ENCODE assay signal across 34 cellular contexts in the genomic region with DNA sequence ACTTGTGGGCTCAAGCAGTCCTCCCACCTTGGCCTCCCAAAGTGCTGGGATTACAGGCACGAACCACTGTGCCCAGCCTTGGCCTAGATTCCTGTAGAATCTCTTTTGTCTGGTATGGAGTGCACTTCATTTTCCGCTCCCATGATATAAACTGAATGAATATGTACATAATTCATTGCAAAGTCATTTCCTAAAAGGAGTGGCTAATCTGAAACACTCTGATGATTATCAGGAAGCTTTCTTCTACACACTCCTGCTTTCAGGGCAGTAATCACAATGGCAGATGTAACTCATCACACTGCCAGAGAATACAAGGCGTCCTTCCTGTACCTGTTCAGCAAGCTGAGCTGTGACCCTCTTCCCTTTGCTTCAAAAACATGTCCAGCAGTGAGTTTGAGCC. TPM values are rescaled to one million over a fixed set of nuclear protein-coding genes. Genes with fewer than 3 reads are reported as not detected.
DNase-seq lines count a peak whose midpoint lies in the region; ATAC-seq and TF ChIP-seq lines count a peak whose summit lies in the region.
"Had no signal": no experiment of that assay in that cellular context is flagged by ENCODE, and none has a peak within 500 bp of the region (broad histone marks: within the 10 kb centered on the region; RNA-seq: fewer than 3 reads in every experiment).

No MANE protein-coding gene starts in this region.

- TF ChIP-seq CTCF in fibroblast of pulmonary artery (IDR thresholded peaks at IDR 0.05; ENCODE audit: low read length, missing control alignments) (no peak), foreskin fibroblast (IDR thresholded peaks at IDR 0.05; ENCODE audit: low read depth, low read length) (no peak)

- H3K4me3 ChIP-seq in fibroblast of pulmonary artery (replicated peaks; ENCODE audit: low read depth, low read length) (no peak overlapping the region), foreskin fibroblast (ENCODE audit: low read depth in 1 of 2, low read length in 2 of 2) (no peak overlapping the region)
- H3K4me3 ChIP-seq: A549, right lobe of liver, testis, vagina had no signal

- no peaks in the 10 kb centered on the region for H3K9me3 Mint-ChIP-seq in activated naive CD4-positive, alpha-beta T cell treated with anti-CD3 and anti-CD28 coated beads, Interleukin-2, amount 10 ng/mL, durations not matched to agents 7 days and 5 days
- no peaks in the 10 kb centered on the region for H3K9me3 Mint-ChIP-seq in activated naive CD4-positive, alpha-beta T cell treated with anti-CD3 and anti-CD28 coated beads, Interleukin-2, amount 50 U/mL, for 72 hours
- H3K9me3 Mint-ChIP-seq in activated T-helper 2 cell treated with anti-CD3 and anti-CD28 coated beads, Interferon-gamma antibody, Interleukin-2, Interleukin-4, amounts not matched to agents 10 μg/mL and 5 μg/mL and 100 μg/mL, durations not matched to agents 14 hours and 24 hours and 36 hours, result no peaks in the 10 kb centered on the region
- H3K9me3 Mint-ChIP-seq: activated naive CD4-positive, alpha-beta T cell treated with anti-CD3 and anti-CD28 coated beads for 36 hours; CD8-positive, alpha-beta memory T cell; central memory CD8-positive, alpha-beta T cell; dendritic cell treated with granulocyte-macrophage colony-stimulating factor and Interleukin-4, amounts not matched to agents 40 ng/mL and 50 ng/mL, for 4 days; IgD-negative memory B cell; neural crest cell had no signal

- H3K27ac Mint-ChIP-seq in activated naive CD4-positive, alpha-beta T cell treated with anti-CD3 and anti-CD28 coated beads, Interleukin-2, amount 10 ng/mL, durations not matched to agents 7 days and 5 days, result peak overlapping the region; percentile 42
- peak overlapping the region in 1 of 2 donors; percentile 55 for H3K27ac Mint-ChIP-seq in activated naive CD4-positive, alpha-beta T cell treated with anti-CD3 and anti-CD28 coated beads, Interleukin-2, amount 50 U/mL, for 72 hours
- peak overlapping the region; percentile 73 for H3K27ac Mint-ChIP-seq in activated T-helper 2 cell treated with anti-CD3 and anti-CD28 coated beads, Interferon-gamma antibody, Interleukin-2, Interleukin-4, amounts not matched to agents 10 μg/mL and 5 μg/mL and 100 μg/mL, durations not matched to agents 14 hours and 24 hours and 36 hours
- H3K27ac Mint-ChIP-seq: activated CD4-positive, alpha-beta T cell treated with anti-CD3 and anti-CD28 coated beads for 36 hours; activated naive CD4-positive, alpha-beta T cell treated with anti-CD3 and anti-CD28 coated beads for 36 hours; B cell; dendritic cell treated with granulocyte-macrophage colony-stimulating factor and Interleukin-4, amounts not matched to agents 40 ng/mL and 50 ng/mL, for 4 days; IgD-negative memory B cell had no signal

- peak overlapping the region; percentile 34 for H3K27ac ChIP-seq in temporal lobe (ENCODE audit: low read depth, low read length)
- H3K27ac ChIP-seq: A549, parathyroid adenoma, right lobe of liver, testis, vagina had no signal

- no peaks in the 10 kb centered on the region for H3K27me3 Mint-ChIP-seq in activated naive CD4-positive, alpha-beta T cell treated with anti-CD3 and anti-CD28 coated beads, Interleukin-2, amount 10 ng/mL, durations not matched to agents 7 days and 5 days
- no peaks in the 10 kb centered on the region for H3K27me3 Mint-ChIP-seq in activated T-helper 2 cell treated with anti-CD3 and anti-CD28 coated beads, Interferon-gamma antibody, Interleukin-2, Interleukin-4, amounts not matched to agents 10 μg/mL and 5 μg/mL and 100 μg/mL, durations not matched to agents 14 hours and 24 hours and 36 hours (ENCODE audit: low read depth)
- H3K27me3 Mint-ChIP-seq: activated CD4-positive, alpha-beta T cell treated with anti-CD3 and anti-CD28 coated beads for 36 hours; B cell; CD8-positive, alpha-beta memory T cell; central memory CD8-positive, alpha-beta T cell; dendritic cell treated with granulocyte-macrophage colony-stimulating factor and Interleukin-4, amounts not matched to agents 40 ng/mL and 50 ng/mL, for 4 days; IgD-negative memory B cell; T-helper 17 cell had no signal

- DNase-seq in activated naive CD4-positive, alpha-beta T cell treated with anti-CD3 and anti-CD28 coated beads, Interleukin-2, amount 10 ng/mL, durations not matched to agents 7 days and 5 days, result no peak
- DNase-seq in activated naive CD4-positive, alpha-beta T cell treated with anti-CD3 and anti-CD28 coated beads, Interleukin-2, amount 50 U/mL, for 72 hours (ENCODE audit: low spot score in 2 of 2), result no peak
- DNase-seq in activated T-helper 2 cell treated with anti-CD3 and anti-CD28 coated beads, Interferon-gamma antibody, Interleukin-2, Interleukin-4, amounts not matched to agents 10 μg/mL and 5 μg/mL and 100 μg/mL, durations not matched to agents 14 hours and 24 hours and 36 hours (ENCODE audit: low spot score), result no peak
- DNase-seq in fibroblast of pulmonary artery (ENCODE audit: low read depth), result peak; percentile 54
- no peak for DNase-seq in foreskin fibroblast
- DNase-seq in stimulated activated CD4-positive, alpha-beta T cell treated with anti-CD3 and anti-CD28 coated beads, Interleukin-12 subunit alpha, Interleukin-12 subunit beta, amount 100 ng/mL, for 4 hours, result no peak
- no peak for DNase-seq in foreskin melanocyte
- DNase-seq: activated CD4-positive, alpha-beta T cell treated with anti-CD3 and anti-CD28 coated beads for 36 hours; activated CD8-positive, alpha-beta memory T cell treated with anti-CD3 and anti-CD28 coated beads for 24 hours; activated naive CD4-positive, alpha-beta T cell treated with anti-CD3 and anti-CD28 coated beads for 36 hours; activated T-cell treated with anti-CD3 and anti-CD28 coated beads, Interleukin-2, amount 50 U/mL, for 1 hour; aorta; CD8-positive, alpha-beta memory T cell; DMS 273 treated with DMSO at 0.1 percent for 48 hours; NCI-H187; NCI-H2171; NCI-H510A; right lobe of liver; stimulated activated CD4-positive, alpha-beta T cell treated with anti-CD3 and anti-CD28 coated beads, Interleukin-4, amount 100 ng/mL, for 1 hour; T-helper 17 cell; testis had no signal

- intact Hi-C loops in activated T-helper 2 cell treated with anti-CD3 and anti-CD28 coated beads, Interferon-gamma antibody, Interleukin-2, Interleukin-4, amounts not matched to agents 10 μg/mL and 5 μg/mL and 100 μg/mL, durations not matched to agents 14 hours and 24 hours and 36 hours (cut with micrococcal nuclease), result no loop called here

- CTCF ChIA-PET in activated naive CD4-positive, alpha-beta T cell treated with anti-CD3 and anti-CD28 coated beads, Interleukin-2, amount 10 ng/mL, durations not matched to agents 7 days and 5 days (lab: Charles Lee), result interaction anchor here (0.9 to 1.7 kb wide), 4 partner anchors 14 to 135 kb away, joined by 4 to 6 read pairs (median 4); no protein-coding TSS in a partner anchor

- ATAC-seq in activated naive CD4-positive, alpha-beta T cell treated with anti-CD3 and anti-CD28 coated beads, Interleukin-2, amount 50 U/mL, for 72 hours, result no peak
- ATAC-seq: A549; activated CD4-positive, alpha-beta T cell treated with anti-CD3 and anti-CD28 coated beads for 36 hours; right lobe of liver had no signal

- H3K4me1 Mint-ChIP-seq in activated naive CD4-positive, alpha-beta T cell treated with anti-CD3 and anti-CD28 coated beads, Interleukin-2, amount 10 ng/mL, durations not matched to agents 7 days and 5 days, result peaks cover 4% of the 10 kb centered on the region
- H3K4me1 Mint-ChIP-seq in activated T-helper 2 cell treated with anti-CD3 and anti-CD28 coated beads, Interferon-gamma antibody, Interleukin-2, Interleukin-4, amounts not matched to agents 10 μg/mL and 5 μg/mL and 100 μg/mL, durations not matched to agents 14 hours and 24 hours and 36 hours (ENCODE audit: low read depth), result peaks cover 48% of the 10 kb centered on the region
- H3K4me1 Mint-ChIP-seq: B cell; central memory CD8-positive, alpha-beta T cell; IgD-negative memory B cell had no signal

- no peak overlapping the region for H3K4me3 Mint-ChIP-seq in activated naive CD4-positive, alpha-beta T cell treated with anti-CD3 and anti-CD28 coated beads, Interleukin-2, amount 10 ng/mL, durations not matched to agents 7 days and 5 days
- H3K4me3 Mint-ChIP-seq in activated T-helper 2 cell treated with anti-CD3 and anti-CD28 coated beads, Interferon-gamma antibody, Interleukin-2, Interleukin-4, amounts not matched to agents 10 μg/mL and 5 μg/mL and 100 μg/mL, durations not matched to agents 14 hours and 24 hours and 36 hours (ENCODE audit: low read depth), result no peak overlapping the region
- H3K4me3 Mint-ChIP-seq: activated CD4-positive, alpha-beta T cell treated with anti-CD3 and anti-CD28 coated beads for 36 hours; activated naive CD4-positive, alpha-beta T cell treated with anti-CD3 and anti-CD28 coated beads for 36 hours; B cell; CD8-positive, alpha-beta memory T cell; central memory CD8-positive, alpha-beta T cell; dendritic cell treated with granulocyte-macrophage colony-stimulating factor and Interleukin-4, amounts not matched to agents 40 ng/mL and 50 ng/mL, for 4 days; IgD-negative memory B cell; neural crest cell; T-helper 17 cell had no signal

- peaks cover 39% of the 10 kb centered on the region for H3K36me3 Mint-ChIP-seq in activated naive CD4-positive, alpha-beta T cell treated with anti-CD3 and anti-CD28 coated beads, Interleukin-2, amount 10 ng/mL, durations not matched to agents 7 days and 5 days
- H3K36me3 Mint-ChIP-seq in activated naive CD4-positive, alpha-beta T cell treated with anti-CD3 and anti-CD28 coated beads, Interleukin-2, amount 50 U/mL, for 72 hours, result peaks cover 18 to 27% of the 10 kb centered on the region in 2 donors
- peaks cover 71% of the 10 kb centered on the region for H3K36me3 Mint-ChIP-seq in activated T-helper 2 cell treated with anti-CD3 and anti-CD28 coated beads, Interferon-gamma antibody, Interleukin-2, Interleukin-4, amounts not matched to agents 10 μg/mL and 5 μg/mL and 100 μg/mL, durations not matched to agents 14 hours and 24 hours and 36 hours (ENCODE audit: low read depth)

RNA-seq across cellular contexts. Expression of gene RLBP1, which starts 28.6 kb away (rescaled TPM):
- not detected for total RNA-seq in activated naive CD4-positive, alpha-beta T cell treated with anti-CD3 and anti-CD28 coated beads, Interleukin-2, amount 50 U/mL, for 72 hours
- total RNA-seq in activated T-helper 2 cell treated with anti-CD3 and anti-CD28 coated beads, Interferon-gamma antibody, Interleukin-2, Interleukin-4, amounts not matched to agents 10 μg/mL and 5 μg/mL and 100 μg/mL, durations not matched to agents 14 hours and 24 hours and 36 hours, result 0.21 and 0.52 TPM in 2 replicates
- 0.98 TPM for total RNA-seq in temporal lobe
- total RNA-seq: activated CD4-positive, alpha-beta T cell treated with anti-CD3 and anti-CD28 coated beads for 36 hours; activated naive CD4-positive, alpha-beta T cell treated with anti-CD3 and anti-CD28 coated beads for 36 hours; aorta; B cell; CD8-positive, alpha-beta memory T cell; H1; kidney epithelial cell; lower leg skin; OCI-LY7; right lobe of liver; T-helper 17 cell; vagina had no signal

RNA-seq across cellular contexts. Expression of gene FANCI, which starts 51.0 kb away (rescaled TPM):
- 100 to 1,000 TPM; 255 to 290 TPM for total RNA-seq in activated naive CD4-positive, alpha-beta T cell treated with anti-CD3 and anti-CD28 coated beads, Interleukin-2, amount 50 U/mL, for 72 hours
- 176 and 184 TPM in 2 replicates for total RNA-seq in activated T-helper 2 cell treated with anti-CD3 and anti-CD28 coated beads, Interferon-gamma antibody, Interleukin-2, Interleukin-4, amounts not matched to agents 10 μg/mL and 5 μg/mL and 100 μg/mL, durations not matched to agents 14 hours and 24 hours and 36 hours
- 8.4 TPM for total RNA-seq in temporal lobe

Comparison
In these comparisons a context has a peak if more than half of its experiments do, and no peak if none do; other contexts are left out.
1. RNA of gene FANCI, which starts 51.0 kb away (total RNA-seq): 255 to 290 TPM in activated naive CD4-positive, alpha-beta T cell treated with anti-CD3 and anti-CD28 coated beads, Interleukin-2, amount 50 U/mL, for 72 hours and 176 to 184 TPM in activated T-helper 2 cell treated with anti-CD3 and anti-CD28 coated beads, Interferon-gamma antibody, Interleukin-2, Interleukin-4, amounts not matched to agents 10 μg/mL and 5 μg/mL and 100 μg/mL, durations not matched to agents 14 hours and 24 hours and 36 hours; 8.4 TPM in temporal lobe (single experiment); every median in the first group is over 10 times any median in the second.